Comparison of ENCODE assay signal across 2 cellular contexts in genomic region chr17:16999931-17000625, GRCh38.
TF ChIP-seq lines count a peak whose summit lies in the region.

No MANE protein-coding gene starts in this region.

TF ChIP-seq in A549, 52 proteins besides CTCF, POLR2A, EP300 and RAD21:
- TF ChIP-seq SMC3 (IDR thresholded peaks at IDR 0.05) (no peak), TFCP2L1 (CRISPR knock-in tag; IDR thresholded peaks at IDR 0.05) (no peak), E2F6 (IDR thresholded peaks at IDR 0.05; ENCODE audit: borderline replicate concordance, low read depth) (no peak), RFX5 (IDR thresholded peaks at IDR 0.05) (no peak), EHMT2 (IDR thresholded peaks at IDR 0.05; ENCODE audit: low read depth) (no peak), ESRRA (IDR thresholded peaks at IDR 0.05; ENCODE audit: borderline replicate concordance, low read length) (no peak), USF2 (IDR thresholded peaks at IDR 0.05) (no peak), MAFK (IDR thresholded peaks at IDR 0.05; ENCODE audit: partially characterized antibody) (no peak), NPAS2 (CRISPR knock-in tag; IDR thresholded peaks at IDR 0.05; ENCODE audit: borderline replicate concordance) (no peak), HDAC2 (IDR thresholded peaks at IDR 0.05) (no peak), CHD4 (IDR thresholded peaks at IDR 0.05; ENCODE audit: borderline replicate concordance) (no peak), ZSCAN20 (CRISPR knock-in tag; IDR thresholded peaks at IDR 0.05) (no peak), FOSL2 (IDR thresholded peaks at IDR 0.05) (no peak), FOSL2 (CRISPR knock-in tag; IDR thresholded peaks at IDR 0.05) (no peak), CBX2 (IDR thresholded peaks at IDR 0.05; ENCODE audit: borderline replicate concordance, low read depth) (no peak), ZC3H11A (IDR thresholded peaks at IDR 0.05) (no peak), CEBPB (IDR thresholded peaks at IDR 0.05) (no peak), CHD2 (IDR thresholded peaks at IDR 0.05; ENCODE audit: low read length, partially characterized antibody) (no peak), BCL3 (IDR thresholded peaks at IDR 0.05) (no peak)

TF ChIP-seq in HepG2, 621 proteins besides CTCF, POLR2A, EP300 and RAD21:
- TF ChIP-seq ZNF20 (CRISPR knock-in tag; IDR thresholded peaks at IDR 0.05) (no peak), NFIB (CRISPR knock-in tag; IDR thresholded peaks at IDR 0.05; ENCODE audit: borderline replicate concordance) (no peak), RFXAP (CRISPR knock-in tag; IDR thresholded peaks at IDR 0.05; ENCODE audit: borderline replicate concordance) (no peak), POGZ (CRISPR knock-in tag; IDR thresholded peaks at IDR 0.05) (no peak), SAP130 (CRISPR knock-in tag; IDR thresholded peaks at IDR 0.05; ENCODE audit: low read depth) (no peak), ZNF282 (IDR thresholded peaks at IDR 0.05; ENCODE audit: partially characterized antibody) (no peak)
TF ChIP-seq in HepG2: peak in this region for 0.
